In genomic region chr5:131281133-131281867, GRCh38 we compare ENCODE assay signal across 8 cellular contexts. TPM values are rescaled to one million over a fixed set of nuclear protein-coding genes. Genes with fewer than 3 reads are reported as not detected.
DNase-seq lines count a peak whose midpoint lies in the region; ATAC-seq, FAIRE-seq and TF ChIP-seq lines count a peak whose summit lies in the region.

No MANE protein-coding gene starts in this region.

- intact Hi-C loops in body of pancreas (cut with DNase I), result no loop called here

- DNase-seq in GM19239 (ENCODE audit: insufficient read length, low spot score) (no peak), body of pancreas (no peak), renal cortical epithelial cell (ENCODE audit: low read depth) (peak; percentile 62), NCI-H146 (lab: John Stamatoyannopoulos, UW) (no peak), DMS53 (lab: John Stamatoyannopoulos, UW) (no peak), NCI-H510A treated with DMSO at 0.1 percent for 48 hours (lab: John Stamatoyannopoulos, UW) (no peak)
- DNase-seq in stimulated activated naive CD4-positive, alpha-beta T cell treated with Interleukin-2 at 50 U/mL for 16 hours (lab: John Stamatoyannopoulos, UW), result no peak

- WGBS in body of pancreas, 2 donors, result 28 to 34% methylated on average over 5 of the region's 5 CpGs

- peaks cover 47% of the 10 kb centered on the region for H3K4me1 ChIP-seq in body of pancreas

- no peak for TF ChIP-seq CTCF in body of pancreas (IDR thresholded peaks at IDR 0.05)

- no peak for TF ChIP-seq POLR2A in body of pancreas (IDR thresholded peaks at IDR 0.05)

- peak; percentile 93 for FAIRE-seq in GM19239 (lab: Jason Lieb, UNC)

- ATAC-seq in HG03139 (IDR thresholded peaks at IDR 0.05; ENCODE audit: unreplicated experiment) (peak; percentile 37), body of pancreas (peak; percentile 39)

- no peaks in the 10 kb centered on the region for H3K36me3 ChIP-seq in body of pancreas (replicated peaks in 1 of 2; ENCODE audit: insufficient read depth in 1 of 2, low read depth in 2 of 2)

- H3K9me3 ChIP-seq in body of pancreas, result no peaks in the 10 kb centered on the region

- H3K4me3 ChIP-seq in body of pancreas, result no peak overlapping the region

- H3K27ac ChIP-seq in body of pancreas, result peak overlapping the region in 2 of 4 donors; percentile 15 to 54

- H3K27me3 ChIP-seq in body of pancreas, result no peaks in the 10 kb centered on the region

RNA-seq across cellular contexts. Expression of gene CDC42SE2, which starts 17.4 kb away (rescaled TPM):
- total RNA-seq in body of pancreas (10 to 100 TPM; 23.4 to 33.5 TPM), renal cortical epithelial cell (77.3 and 79.4 TPM in 2 replicates)
